ENCODE assay signal across 35 cellular contexts in the genomic region with DNA sequence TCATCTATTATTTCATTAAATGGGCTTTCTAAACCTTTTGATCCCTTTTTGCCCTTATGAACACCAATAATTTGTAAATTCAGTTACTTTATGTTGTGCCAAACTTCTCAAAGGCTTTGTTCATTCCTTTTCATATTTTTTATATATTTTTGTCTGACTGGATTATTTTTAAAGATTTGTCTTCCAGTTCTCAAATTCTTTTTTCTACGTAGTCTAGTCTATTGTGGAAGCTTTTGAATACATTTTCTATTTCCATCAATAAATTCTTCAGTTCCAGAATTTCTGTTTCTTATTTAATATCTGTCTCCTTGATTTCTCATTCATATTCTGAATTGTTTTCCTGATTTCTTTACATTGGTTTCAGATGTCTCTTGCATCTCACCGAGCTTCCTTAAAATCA.
A peak's percentile ranks its signal among the peaks of the same experiment; 100 is the strongest.
DNase-seq lines count a peak whose midpoint lies in the region; ATAC-seq, FAIRE-seq and TF ChIP-seq lines count a peak whose summit lies in the region.
"Had no signal": no experiment of that assay in that cellular context is flagged by ENCODE, and none has a peak within 500 bp of the region (broad histone marks: within the 10 kb centered on the region; RNA-seq: fewer than 3 reads in every experiment).

No MANE protein-coding gene starts in this region.

- intact Hi-C loops in K562 (cut with micrococcal nuclease): no loop called here

- peaks cover 24 to 68% (median 43%) of the 10 kb centered on the region in 9 donors for H3K9me3 Mint-ChIP-seq in naive thymus-derived CD8-positive, alpha-beta T cell

- no peak for FAIRE-seq in K562 (lab: Jason Lieb, UNC)
- FAIRE-seq: A204.1, A549, D721Med had no signal

- no peaks in the 10 kb centered on the region for H3F3A ChIP-seq in SK-N-SH (replicated peaks; ENCODE audit: insufficient read depth)

- H3K27ac Mint-ChIP-seq in naive thymus-derived CD8-positive, alpha-beta T cell: no peak overlapping the region
- H3K27ac Mint-ChIP-seq: B cell; CD14-positive monocyte; CD4-positive, alpha-beta memory T cell; CD4-positive, alpha-beta T cell; CD4-positive, CD25-positive, alpha-beta regulatory T cell; CD8-positive, alpha-beta memory T cell; CD8-positive, alpha-beta T cell had no signal

- H3K79me2 ChIP-seq in SK-N-SH (ENCODE audit: insufficient read depth): no peaks in the 10 kb centered on the region
- H3K79me2 ChIP-seq in K562 (ENCODE audit: control insufficient read depth, insufficient read depth, low read length): no peaks in the 10 kb centered on the region

- ATAC-seq in SK-N-SH treated with all-trans-retinoic acid at 6 μM for 48 hours: no peak
- no peak for ATAC-seq in K562
- ATAC-seq in GM18868 (IDR thresholded peaks at IDR 0.05; ENCODE audit: unreplicated experiment): no peak
- ATAC-seq in naive thymus-derived CD8-positive, alpha-beta T cell: no peak
- ATAC-seq: A549; CD8-positive, alpha-beta T cell had no signal

- H3K4me2 ChIP-seq in SK-N-SH: no peak overlapping the region
- no peak overlapping the region for H3K4me2 ChIP-seq in K562 (ENCODE audit: insufficient read depth, low read length)
- H3K4me2 ChIP-seq: A549; BLaER1; BLaER1 treated with 17β-estradiol and CSF1 and Interleukin-3, amounts not matched to agents 10 nM and 100 nM had no signal

- POLR2A ChIA-PET in SK-N-SH (lab: Yijun Ruan, JAX) (no interaction called here), HEK293 (lab: Yijun Ruan, JAX) (no interaction called here), K562 (lab: Yijun Ruan, JAX) (no interaction called here)
- POLR2A ChIA-PET in naive thymus-derived CD8-positive, alpha-beta T cell (lab: Charles Lee): no interaction called here

- WGBS in SK-N-SH (ENCODE audit: low lambda C conversion rate): 1% methylated on average over 2 of the region's 2 CpGs
- WGBS in K562 (ENCODE audit: insufficient coverage, low coverage, missing lambda C conversion rate): 0% methylated on average over 2 of the region's 2 CpGs

- H3K4me1 ChIP-seq in SK-N-SH (ENCODE audit: control insufficient read depth in 1 of 2, insufficient read depth in 2 of 2, low read depth in 1 of 2, low read length in 1 of 2) (no peaks in the 10 kb centered on the region), HEK293 (ENCODE audit: control insufficient read depth, insufficient read depth, low read length) (no peaks in the 10 kb centered on the region), K562 (replicated peaks in 1 of 2; ENCODE audit: control insufficient read depth in 2 of 2, insufficient read depth in 2 of 2, low read length in 2 of 2) (no peaks in the 10 kb centered on the region)
- H3K4me1 ChIP-seq: A549; BE2C; BLaER1; BLaER1 treated with 17β-estradiol and CSF1 and Interleukin-3, amounts not matched to agents 10 nM and 100 nM; Caco-2 had no signal

- H3K4me3 Mint-ChIP-seq in naive thymus-derived CD8-positive, alpha-beta T cell: no peak overlapping the region
- H3K4me3 Mint-ChIP-seq: B cell; CD14-positive monocyte; CD4-positive, alpha-beta T cell; CD4-positive, CD25-positive, alpha-beta regulatory T cell; CD8-positive, alpha-beta memory T cell; CD8-positive, alpha-beta T cell had no signal

- in situ Hi-C loops in K562 (cut with MboI): no loop called here

- H3K27me3 ChIP-seq in SK-N-SH (ENCODE audit: insufficient read depth) (no peaks in the 10 kb centered on the region), K562 (ENCODE audit: control insufficient read depth in 2 of 2, insufficient read depth in 2 of 2, low read length in 2 of 2) (no peaks in the 10 kb centered on the region)
- H3K27me3 ChIP-seq: BE2C; BLaER1; BLaER1 treated with 17β-estradiol and CSF1 and Interleukin-3, amounts not matched to agents 10 nM and 100 nM had no signal

- no peaks in the 10 kb centered on the region for H3K9me2 ChIP-seq in SK-N-SH

- no peaks in the 10 kb centered on the region for H4K20me1 ChIP-seq in SK-N-SH (ENCODE audit: insufficient read depth)
- no peaks in the 10 kb centered on the region for H4K20me1 ChIP-seq in K562 (replicated peaks; ENCODE audit: control insufficient read depth, insufficient read depth, low read length)
- H4K20me1 ChIP-seq: BLaER1; BLaER1 treated with 17β-estradiol and CSF1 and Interleukin-3, amounts not matched to agents 10 nM and 100 nM had no signal

- TF ChIP-seq CTCF in SK-N-SH (IDR thresholded peaks at IDR 0.05) (no peak), HEK293 (tag by site-specific recombination; IDR thresholded peaks at IDR 0.05) (no peak), K562 (IDR thresholded peaks at IDR 0.05 in 2 of 3, conservative IDR thresholded peaks at IDR 0.05 in 1 of 3; ENCODE audit: insufficient read depth in 2 of 3, low read depth in 1 of 3, low read length in 3 of 3) (no peak)

- H3K9me3 ChIP-seq in SK-N-SH (peaks cover 10% of the 10 kb centered on the region; the same call in 1 of the 2 replicates), HEK293 (ENCODE audit: control insufficient read depth, insufficient read depth, low read depth, low read length) (no peaks in the 10 kb centered on the region), K562 (replicated peaks; ENCODE audit: control insufficient read depth, insufficient read depth, low read depth, low read length) (no peaks in the 10 kb centered on the region)
- H3K9me3 ChIP-seq: BE2C, Caco-2 had no signal

- H3K36me3 ChIP-seq in SK-N-SH (replicated peaks in 1 of 2; ENCODE audit: control insufficient read depth in 1 of 2, insufficient read depth in 2 of 2, low read length in 1 of 2): no peaks in the 10 kb centered on the region
- no peaks in the 10 kb centered on the region for H3K36me3 ChIP-seq in HEK293 (ENCODE audit: control insufficient read depth in 2 of 2, insufficient read depth in 1 of 2, low read length in 2 of 2)
- no peaks in the 10 kb centered on the region for H3K36me3 ChIP-seq in K562 (ENCODE audit: control insufficient read depth, insufficient read depth, low read length)
- H3K36me3 ChIP-seq: BE2C; BLaER1; BLaER1 treated with 17β-estradiol and CSF1 and Interleukin-3, amounts not matched to agents 10 nM and 100 nM had no signal

- no peak for TF ChIP-seq EP300 in SK-N-SH (IDR thresholded peaks at IDR 0.05; ENCODE audit: borderline replicate concordance in 1 of 2, low read depth in 1 of 2, low read length in 1 of 2)
- no peak for TF ChIP-seq EP300 in K562 (IDR thresholded peaks at IDR 0.05; ENCODE audit: low read length)

- TF ChIP-seq RAD21 in SK-N-SH (IDR thresholded peaks at IDR 0.05; ENCODE audit: low read length) (no peak), K562 (CRISPR knock-in tag; conservative IDR thresholded peaks at IDR 0.05 in 1 of 2, IDR thresholded peaks at IDR 0.05 in 1 of 2) (no peak)

- H3K9me1 ChIP-seq in K562 (ENCODE audit: control insufficient read depth, insufficient read depth, low read length): no peaks in the 10 kb centered on the region

- peaks cover 0 to 51% (median 21%) of the 10 kb centered on the region in 3 donors for H3K36me3 Mint-ChIP-seq in naive thymus-derived CD8-positive, alpha-beta T cell
- H3K36me3 Mint-ChIP-seq: CD14-positive monocyte; CD4-positive, CD25-positive, alpha-beta regulatory T cell had no signal

- no peak overlapping the region for H2AFZ ChIP-seq in SK-N-SH (ENCODE audit: low read depth)
- H2AFZ ChIP-seq in K562 (ENCODE audit: low read depth, low read length): no peak overlapping the region

- CTCF ChIA-PET in SK-N-SH (lab: Yijun Ruan, JAX): no interaction called here
- CTCF ChIA-PET in HEK293 (lab: Yijun Ruan, JAX): interaction anchor here (0.5 kb wide), 1 partner anchor 21 kb away, joined by 4 read pairs; no protein-coding TSS in a partner anchor
- CTCF ChIA-PET in K562 (lab: Yijun Ruan, JAX; ENCODE audit: low intra/inter-chr PET ratio): no interaction called here

- no peak for TF ChIP-seq POLR2A in K562 (conservative IDR thresholded peaks at IDR 0.05)

- no TSS peak for BruUV-seq in K562 (replicated peaks; lab: Mats Ljungman, UMichigan)

- H3K27me3 Mint-ChIP-seq in naive thymus-derived CD8-positive, alpha-beta T cell: peaks cover 0 to 6% (median 0%) of the 10 kb centered on the region in 5 donors
- H3K27me3 Mint-ChIP-seq: B cell; CD4-positive, alpha-beta T cell had no signal

- DNase-seq in SK-N-SH: no peak
- DNase-seq in K562 (ENCODE audit: extremely low read depth in 1 of 4, low spot score in 3 of 4): no peak
- DNase-seq in naive thymus-derived CD8-positive, alpha-beta T cell: no peak
- DNase-seq: 8988T; ACHN; AML-193; BE2C; C1 segment of cervical spinal cord; Caco-2; Calu3; CD4-positive, alpha-beta memory T cell; CD4-positive, alpha-beta T cell; CD4-positive, CD25-positive, alpha-beta regulatory T cell; CD8-positive, alpha-beta memory T cell; CD8-positive, alpha-beta T cell; COR-L47; DMS 273 treated with DMSO at 0.1 percent for 48 hours; DMS153; DMS53; DMS79; DMS79 treated with DMSO at 0.1 percent for 48 hours; DND-41; EL had no signal

- H3K4me1 Mint-ChIP-seq in naive thymus-derived CD8-positive, alpha-beta T cell: no peaks in the 10 kb centered on the region
- H3K4me1 Mint-ChIP-seq: B cell; CD14-positive monocyte; CD4-positive, alpha-beta memory T cell; CD4-positive, CD25-positive, alpha-beta regulatory T cell; CD8-positive, alpha-beta memory T cell had no signal

- H3K27ac ChIP-seq in SK-N-SH (ENCODE audit: low read depth in 2 of 2, low read length in 1 of 2) (no peak overlapping the region), HEK293 (ENCODE audit: extremely low read depth, low read depth, low read length) (no peak overlapping the region), K562 (ENCODE audit: extremely low read depth, low read depth, low read length) (no peak overlapping the region)
- H3K27ac ChIP-seq: 22Rv1; A549; BLaER1; BLaER1 treated with 17β-estradiol and CSF1 and Interleukin-3, amounts not matched to agents 10 nM and 100 nM; C4-2B had no signal

- H3K4me3 ChIP-seq in SK-N-SH (ENCODE audit: low read depth in 2 of 2, low read length in 1 of 2): no peak overlapping the region
- H3K4me3 ChIP-seq in HEK293 (ENCODE audit: low read depth, low read length): no peak overlapping the region
- H3K4me3 ChIP-seq in K562: no peak overlapping the region
- H3K4me3 ChIP-seq: A549; BLaER1; BLaER1 treated with 17β-estradiol and CSF1 and Interleukin-3, amounts not matched to agents 10 nM and 100 nM had no signal

- H3K9ac ChIP-seq in SK-N-SH (no peak overlapping the region), K562 (ENCODE audit: insufficient read depth in 1 of 2, low read depth in 2 of 2, low read length in 2 of 2) (no peak overlapping the region)
- H3K9ac ChIP-seq: BLaER1; BLaER1 treated with 17β-estradiol and CSF1 and Interleukin-3, amounts not matched to agents 10 nM and 100 nM had no signal

TF ChIP-seq in SK-N-SH treated with all-trans-retinoic acid at 6 μM for 48 hours, 23 proteins besides CTCF, POLR2A, EP300 and RAD21 (continues in another document):
- no peak for TF ChIP-seq TCF4 (CRISPR knock-in tag; IDR thresholded peaks at IDR 0.05; ENCODE audit: borderline replicate concordance)

TF ChIP-seq in SK-N-SH, 30 proteins besides CTCF, POLR2A, EP300 and RAD21 (continues in another document):
- no peak for TF ChIP-seq SIN3A (IDR thresholded peaks at IDR 0.05; ENCODE audit: borderline replicate concordance, low read depth, low read length)

TF ChIP-seq in HEK293, 187 proteins besides CTCF, POLR2A, EP300 and RAD21 (continues in another document):
- peak; percentile 43 for TF ChIP-seq SETDB1 (IDR thresholded peaks at IDR 0.05; ENCODE audit: insufficient read length, low read length)
- no peak for TF ChIP-seq ZNF549 (tag by site-specific recombination; IDR thresholded peaks at IDR 0.05)

TF ChIP-seq in K562, 482 proteins besides CTCF, POLR2A, EP300 and RAD21 (continues in another document):
- no peak for TF ChIP-seq TEAD4 (IDR thresholded peaks at IDR 0.05; ENCODE audit: low read length)
- TF ChIP-seq TEAD4 (CRISPR knock-in tag; IDR thresholded peaks at IDR 0.05; ENCODE audit: borderline replicate concordance): no peak
